ENCODE assay signal across 8 cellular contexts in the genomic region with DNA sequence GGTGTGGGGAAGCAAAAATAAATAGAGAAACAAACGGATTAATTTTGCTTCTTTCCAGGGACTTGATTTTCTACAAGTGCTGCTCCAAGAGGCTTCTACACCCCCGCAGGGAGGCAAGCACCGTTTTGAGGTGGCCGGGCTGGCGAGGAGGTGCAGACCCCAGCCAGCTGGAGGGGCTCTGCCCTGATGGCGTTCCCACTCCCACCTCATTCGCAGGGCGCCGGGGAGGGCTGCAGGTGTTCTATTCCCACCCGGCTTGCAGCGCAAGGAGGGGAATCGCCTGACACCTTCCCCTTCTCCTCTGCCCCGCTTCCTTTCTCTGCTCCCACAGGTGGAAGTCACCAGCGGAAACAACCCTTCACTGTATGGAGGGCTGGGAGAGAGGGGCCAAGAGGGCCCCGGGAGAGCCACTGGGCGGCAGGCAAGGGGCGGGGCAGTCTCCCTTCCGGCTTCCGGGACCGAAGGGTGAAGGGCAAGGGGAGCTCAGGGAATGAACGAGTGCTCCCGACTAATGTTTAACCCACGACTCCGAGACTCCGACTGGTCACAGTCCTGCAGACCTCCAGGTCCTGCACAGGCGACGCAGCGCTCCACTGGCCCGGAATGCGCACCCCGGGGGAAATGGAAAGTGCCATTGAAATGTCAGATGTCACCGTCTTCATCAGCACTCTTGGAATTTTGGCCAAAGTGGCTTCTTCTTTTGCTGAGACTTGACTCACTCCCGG. TPM values are rescaled to one million over a fixed set of nuclear protein-coding genes. Genes with fewer than 3 reads are reported as not detected.
A peak's percentile ranks its signal among the peaks of the same experiment; 100 is the strongest.
DNase-seq lines count a peak whose midpoint lies in the region; ATAC-seq and TF ChIP-seq lines count a peak whose summit lies in the region.

No MANE protein-coding gene starts in this region.

- peak overlapping the region; percentile 92 for H3K4me3 ChIP-seq in A673 (ENCODE audit: low read depth, low read length, poor library complexity, severe bottlenecking)

- H3K4me3 Mint-ChIP-seq in progenitor cell of endocrine pancreas (ENCODE audit: low read depth), result peak overlapping the region; percentile 90

- peaks cover 3% of the 10 kb centered on the region for H3K27me3 Mint-ChIP-seq in progenitor cell of endocrine pancreas

- H3K4me1 Mint-ChIP-seq in progenitor cell of endocrine pancreas (ENCODE audit: low read depth), result peaks cover 22% of the 10 kb centered on the region

- H3K36me3 Mint-ChIP-seq in progenitor cell of endocrine pancreas (ENCODE audit: insufficient read depth), result peaks cover 3% of the 10 kb centered on the region

- H3K9me3 ChIP-seq in A673 (ENCODE audit: low read depth, low read length, poor library complexity, severe bottlenecking), result no peaks in the 10 kb centered on the region

- H3K27ac ChIP-seq in A673 (ENCODE audit: low read depth, low read length, poor library complexity, severe bottlenecking), result peak overlapping the region; percentile 64

- CTCF ChIA-PET in A673 (lab: Charles Lee), result interaction anchor here (1.0 to 1.2 kb wide), 2 partner anchors 211 to 461 kb away, joined by 3 to 6 read pairs; no protein-coding TSS in a partner anchor

- DNase-seq in A673 (ENCODE audit: low spot score) (peak; percentile 31), NCI-H69 (lab: John Stamatoyannopoulos, UW) (peak; percentile 60), Right ventricle myocardium superior (peak; percentile 70), progenitor cell of endocrine pancreas (ENCODE audit: low spot score, unreplicated experiment) (peak; percentile 62), dedifferentiated amniotic fluid mesenchymal stem cell (ENCODE audit: extremely low spot score) (no peak)
- DNase-seq in activated effector memory CD4-positive, alpha-beta T cell treated with Interleukin-2 at 50 U/mL for 16 hours, result peak; percentile 23

- no TSS peak for BruUV-seq in A673 (replicated peaks; lab: Mats Ljungman, UMichigan)

- ATAC-seq in GM18498 (IDR thresholded peaks at IDR 0.05; ENCODE audit: unreplicated experiment) (peak; percentile 51), HG02884 (IDR thresholded peaks at IDR 0.05; ENCODE audit: unreplicated experiment) (peak; percentile 35), Right ventricle myocardium superior (ENCODE audit: poor library complexity) (peak; percentile 68)

- no peaks in the 10 kb centered on the region for H3K9me3 Mint-ChIP-seq in progenitor cell of endocrine pancreas (ENCODE audit: low read depth)

- no peaks in the 10 kb centered on the region for H3K27me3 ChIP-seq in A673 (replicated peaks; ENCODE audit: insufficient read depth, low read depth, low read length, poor library complexity)

- no peak for TF ChIP-seq CTCF in A673 (conservative IDR thresholded peaks at IDR 0.05; ENCODE audit: low read depth, low read length)
- no peak for TF ChIP-seq CTCF in progenitor cell of endocrine pancreas (IDR thresholded peaks at IDR 0.05; ENCODE audit: unreplicated experiment)

- intact Hi-C loops in A673 (cut with micrococcal nuclease; ENCODE audit: unreplicated experiment), result loop anchor here (1.0 to 5.0 kb wide), 5 partner anchors 211 to 1055 kb away; partner anchors contain the start of gene AXDND1
- intact Hi-C loops in Right ventricle myocardium superior (cut with DNase I), result loop anchor here (2.0 to 5.0 kb wide), 2 partner anchors 211 to 460 kb away; no protein-coding TSS in a partner anchor

- H3K36me3 ChIP-seq in A673 (ENCODE audit: insufficient read depth, low read length, poor library complexity, severe bottlenecking), result no peaks in the 10 kb centered on the region

- H3K27ac Mint-ChIP-seq in progenitor cell of endocrine pancreas, result peak overlapping the region; percentile 92

- POLR2A ChIA-PET in A673 (lab: Charles Lee; ENCODE audit: low non-redundant PET), result interaction anchor here (0.6 kb wide), 1 partner anchor 1612 kb away, joined by 9 read pairs; no protein-coding TSS in a partner anchor

- no peaks in the 10 kb centered on the region for H3K4me1 ChIP-seq in A673 (ENCODE audit: insufficient read depth, low read length, poor library complexity, severe bottlenecking)

RNA-seq across cellular contexts. Expression of gene TEX35, which starts 29.1 kb away (rescaled TPM):
- 0.28 TPM in 1 of 2 replicates, not detected in the other for total RNA-seq in A673 (2021)
- total RNA-seq in Right ventricle myocardium superior, result 0.40 TPM
- not detected in 2 replicates for total RNA-seq in progenitor cell of endocrine pancreas

RNA-seq across cellular contexts. Expression of gene CLEC20A, which starts 45.2 kb away (rescaled TPM):
- total RNA-seq in A673 (2021), result not detected in 2 replicates
- not detected for total RNA-seq in Right ventricle myocardium superior
- not detected in 2 replicates for total RNA-seq in progenitor cell of endocrine pancreas
